In genomic region chr17:80361495-80362220, GRCh38 we compare ENCODE assay signal across 8 cellular contexts. TPM values are rescaled to one million over a fixed set of nuclear protein-coding genes. Genes with fewer than 3 reads are reported as not detected.
A peak's percentile ranks its signal among the peaks of the same experiment; 100 is the strongest.
DNase-seq lines count a peak whose midpoint lies in the region; ATAC-seq and TF ChIP-seq lines count a peak whose summit lies in the region.

No MANE protein-coding gene starts in this region.

- no peaks in the 10 kb centered on the region for H3K27me3 ChIP-seq in HL-60 (ENCODE audit: insufficient read depth, poor library complexity, severe bottlenecking)
- H3K27me3 ChIP-seq in mesendoderm (ENCODE audit: insufficient read depth, low read length, poor library complexity), result no peaks in the 10 kb centered on the region
- H3K27me3 ChIP-seq in tibial nerve, result no peaks in the 10 kb centered on the region

- H3K36me3 Mint-ChIP-seq in activated naive CD8-positive, alpha-beta T cell treated with anti-CD3 and anti-CD28 coated beads, Interleukin-2, amount 10 ng/mL, durations not matched to agents 7 days and 5 days, result peaks cover 49% of the 10 kb centered on the region

- H3K18ac ChIP-seq in mesendoderm (ENCODE audit: low read length), result no peak overlapping the region

- no peak overlapping the region for H3K27ac ChIP-seq in HL-60 (replicated peaks)
- no peak overlapping the region for H3K27ac ChIP-seq in mesendoderm (ENCODE audit: low read depth, low read length)
- H3K27ac ChIP-seq in tibial nerve, result peak overlapping the region in 2 of 4 donors; percentile 20 to 72

- H3K36me3 ChIP-seq in mesendoderm (ENCODE audit: control insufficient read depth, insufficient read depth, low read length) (peaks cover 8% of the 10 kb centered on the region), tibial nerve (peaks cover 11 to 94% (median 47%) of the 10 kb centered on the region in 3 donors)

- H4K8ac ChIP-seq in mesendoderm (ENCODE audit: low read depth, low read length), result no peak overlapping the region

- no peak overlapping the region for H2BK120ac ChIP-seq in mesendoderm (ENCODE audit: low read depth, low read length)

- no peak overlapping the region for H3K4me3 Mint-ChIP-seq in activated naive CD8-positive, alpha-beta T cell treated with anti-CD3 and anti-CD28 coated beads, Interleukin-2, amount 10 ng/mL, durations not matched to agents 7 days and 5 days

- H2AK5ac ChIP-seq in mesendoderm (ENCODE audit: low read length), result no peak overlapping the region

- no peak overlapping the region for H3K56ac ChIP-seq in mesendoderm (ENCODE audit: low read length)

- no peak for TF ChIP-seq EP300 in tibial nerve (IDR thresholded peaks at IDR 0.05)

- H3K4me3 ChIP-seq in HL-60 (replicated peaks; ENCODE audit: insufficient read depth, low read length) (no peak overlapping the region), mesendoderm (ENCODE audit: low read length) (no peak overlapping the region), tibial nerve (no peak overlapping the region)

- WGBS in mesendoderm (ENCODE audit: extremely low coverage, insufficient coverage, low lambda C conversion rate), result no CpG with 5 or more reads among the region's 18 CpGs
- 84 to 91% methylated on average over 18 of the region's 18 CpGs for WGBS in tibial nerve, 2 donors

- DNase-seq in COLO829 (ENCODE audit: low spot score) (peak; percentile 8), HL-60 (ENCODE audit: low read depth in 1 of 2, low spot score in 1 of 2) (no peak), mesendoderm (peak; percentile 51), GM03348 (ENCODE audit: low spot score) (no peak), tibial nerve (ENCODE audit: low spot score in 2 of 2) (no peak)
- peak; percentile 37 for DNase-seq in activated naive CD8-positive, alpha-beta T cell treated with anti-CD3 and anti-CD28 coated beads, Interleukin-2, amount 10 ng/mL, durations not matched to agents 7 days and 5 days

- no peak overlapping the region for H3K23ac ChIP-seq in mesendoderm (ENCODE audit: low read length)

- no peaks in the 10 kb centered on the region for H3K9me3 Mint-ChIP-seq in activated naive CD8-positive, alpha-beta T cell treated with anti-CD3 and anti-CD28 coated beads, Interleukin-2, amount 10 ng/mL, durations not matched to agents 7 days and 5 days

- H3K27me3 Mint-ChIP-seq in activated naive CD8-positive, alpha-beta T cell treated with anti-CD3 and anti-CD28 coated beads, Interleukin-2, amount 10 ng/mL, durations not matched to agents 7 days and 5 days, result no peaks in the 10 kb centered on the region

- H3K4me1 Mint-ChIP-seq in activated naive CD8-positive, alpha-beta T cell treated with anti-CD3 and anti-CD28 coated beads, Interleukin-2, amount 10 ng/mL, durations not matched to agents 7 days and 5 days, result no peaks in the 10 kb centered on the region

- POLR2A ChIA-PET in activated naive CD8-positive, alpha-beta T cell treated with anti-CD3 and anti-CD28 coated beads, Interleukin-2, amount 10 ng/mL, durations not matched to agents 7 days and 5 days (lab: Charles Lee), result no interaction called here

- H3K27ac Mint-ChIP-seq in activated naive CD8-positive, alpha-beta T cell treated with anti-CD3 and anti-CD28 coated beads, Interleukin-2, amount 10 ng/mL, durations not matched to agents 7 days and 5 days, result no peak overlapping the region

- no peak overlapping the region for H3K4me2 ChIP-seq in mesendoderm (ENCODE audit: low read length)

- TF ChIP-seq CTCF in HL-60 (IDR thresholded peaks at IDR 0.05; ENCODE audit: insufficient read depth, low read length) (peak; percentile 19), tibial nerve (IDR thresholded peaks at IDR 0.05) (no peak)

- no peaks in the 10 kb centered on the region for H3K9me3 ChIP-seq in tibial nerve

- H4K5ac ChIP-seq in mesendoderm (ENCODE audit: low read length), result no peak overlapping the region

- H3K4me1 ChIP-seq in mesendoderm (ENCODE audit: control insufficient read depth, low read depth, low read length) (no peaks in the 10 kb centered on the region), tibial nerve (peaks cover 0 to 21% (median 0%) of the 10 kb centered on the region in 4 donors)

- H2BK15ac ChIP-seq in mesendoderm (replicated peaks; ENCODE audit: low read depth), result no peak overlapping the region

- H3K9ac ChIP-seq in mesendoderm (ENCODE audit: low read length), result no peak overlapping the region

- H3K79me2 ChIP-seq in mesendoderm (ENCODE audit: control insufficient read depth, insufficient read depth, low read length), result no peaks in the 10 kb centered on the region

- no peak overlapping the region for H2BK5ac ChIP-seq in mesendoderm (ENCODE audit: low read length)

- H3K79me1 ChIP-seq in mesendoderm (ENCODE audit: low read length), result no peaks in the 10 kb centered on the region

- no peak for TF ChIP-seq POLR2A in tibial nerve (IDR thresholded peaks at IDR 0.05)

- no peak for ATAC-seq in activated naive CD8-positive, alpha-beta T cell treated with anti-CD3 and anti-CD28 coated beads, Interleukin-2, amount 10 ng/mL, durations not matched to agents 7 days and 5 days (ENCODE audit: low read depth)
- no peak for ATAC-seq in activated CD4-positive, CD25-positive, alpha-beta regulatory T cell treated with anti-CD3 and anti-CD28 coated beads, Interleukin-2, amount 50 U/mL, for 24 hours
- no peak for ATAC-seq in GM19397 (IDR thresholded peaks at IDR 0.05; ENCODE audit: unreplicated experiment)

- H3K4ac ChIP-seq in mesendoderm (ENCODE audit: low read depth, low read length), result no peak overlapping the region

RNA-seq across cellular contexts. Expression of gene ENDOV, which starts 53.3 kb away (rescaled TPM):
- total RNA-seq in activated naive CD8-positive, alpha-beta T cell treated with anti-CD3 and anti-CD28 coated beads, Interleukin-2, amount 10 ng/mL, durations not matched to agents 7 days and 5 days, result 10 to 100 TPM; 17.8 to 23.1 TPM
- 4.7 TPM for polyA plus RNA-seq in mesendoderm (2013, experiment 1 of 2)
- 5.3 TPM for polyA plus RNA-seq in mesendoderm (2013, experiment 2 of 2)
- 10 to 100 TPM in 3 of 4 donors, 1 to 10 TPM in 1; 9.8 to 30.3 (median 16.6) TPM for total RNA-seq in tibial nerve

Comparison
In these comparisons a context has a peak if more than half of its experiments do, and no peak if none do; other contexts are left out.
1. DNase-seq: peak in COLO829 (single experiment), activated naive CD8-positive, alpha-beta T cell treated with anti-CD3 and anti-CD28 coated beads, Interleukin-2, amount 10 ng/mL, durations not matched to agents 7 days and 5 days (single experiment) and mesendoderm (single experiment); none in HL-60 (0 of 2), GM03348 (single experiment) and tibial nerve (0 of 2).